In the genomic region with DNA sequence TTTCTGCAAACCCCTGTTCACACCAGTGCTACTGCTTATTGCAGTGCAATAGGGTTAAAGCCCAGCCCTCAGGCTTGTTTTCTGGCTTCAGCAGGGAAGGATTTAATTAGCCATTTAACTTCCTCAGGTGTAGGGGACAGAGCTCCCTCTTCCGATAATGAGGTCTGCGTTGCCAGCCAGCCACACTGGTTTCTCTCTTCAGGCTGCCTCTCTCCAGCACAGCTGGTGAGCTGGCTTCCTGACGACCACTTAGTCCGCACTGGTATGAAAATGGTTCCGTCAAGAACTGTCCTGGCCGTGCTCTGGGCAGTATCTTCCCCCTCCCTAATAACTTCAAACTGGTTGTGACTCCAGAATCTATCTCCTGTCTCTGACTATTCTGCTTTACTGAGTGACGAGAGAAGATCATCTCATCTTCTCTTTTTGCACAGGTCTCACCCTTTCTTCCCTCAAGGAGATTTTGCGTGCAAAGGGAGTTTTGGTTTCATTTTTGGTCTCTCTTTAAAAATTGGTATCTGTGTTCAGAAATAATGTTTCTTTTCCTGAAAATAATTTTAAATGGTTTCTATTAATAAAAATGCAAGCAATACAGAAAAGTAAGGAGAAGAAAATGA, we compare ENCODE assay signal across 7 cellular contexts. TPM values are rescaled to one million over a fixed set of nuclear protein-coding genes. Genes with fewer than 3 reads are reported as not detected.
A peak's percentile ranks its signal among the peaks of the same experiment; 100 is the strongest.
DNase-seq lines count a peak whose midpoint lies in the region; ATAC-seq and TF ChIP-seq lines count a peak whose summit lies in the region.

No MANE protein-coding gene starts in this region.

- H3T11ph ChIP-seq in H9 (ENCODE audit: low read length) = no peak overlapping the region

- H4K20me1 ChIP-seq in H9 (ENCODE audit: control insufficient read depth, insufficient read depth, insufficient read length) = no peaks in the 10 kb centered on the region

- no peaks in the 10 kb centered on the region for H3K23me2 ChIP-seq in H9 (ENCODE audit: insufficient read length, low read depth, low read length, poor library complexity, severe bottlenecking)

- no peak overlapping the region for H3K18ac ChIP-seq in H9 (ENCODE audit: insufficient read length, low read depth, low read length)

- no peak overlapping the region for H4K5ac ChIP-seq in H9 (ENCODE audit: insufficient read length, low read depth, low read length)

- H3K23ac ChIP-seq in H9 (ENCODE audit: insufficient read length, low read depth, low read length) = no peak overlapping the region

- no peak overlapping the region for H2BK5ac ChIP-seq in H9 (ENCODE audit: insufficient read length, low read length)

- peak overlapping the region in 1 of 2 experiments; percentile 1; a peak in 1 of 5 replicates for H3K4me3 Mint-ChIP-seq in H9

- no peak overlapping the region; a peak in 1 of 7 replicates for H3K27ac Mint-ChIP-seq in H9

- no peaks in the 10 kb centered on the region; a peak in 1 of 5 replicates for H3K9me3 Mint-ChIP-seq in H9

- no peak overlapping the region for H3K9ac ChIP-seq in H9 (ENCODE audit: extremely low read depth, insufficient read length, low read length)

- intact Hi-C loops in left lung (cut with DNase I) = no loop called here

- H4K8ac ChIP-seq in H9 (replicated peaks; ENCODE audit: insufficient read length, low read depth, low read length) = no peak overlapping the region

- no peak overlapping the region for H3K56ac ChIP-seq in H9 (ENCODE audit: insufficient read length, low read depth, low read length)

- H3K4me2 ChIP-seq in H9 (ENCODE audit: insufficient read depth, insufficient read length, low read length) = peak overlapping the region; percentile 41

- H2BK12ac ChIP-seq in H9 (ENCODE audit: insufficient read length, low read depth, low read length) = no peak overlapping the region

- DNase-seq in H9 (peak; percentile 67), MG63 (peak; percentile 56), amniotic epithelial cell (ENCODE audit: low read depth) (peak; percentile 43), left lung (peak; percentile 20 to 31), tibial nerve (ENCODE audit: low spot score in 2 of 2) (no peak)
- DNase-seq in stimulated activated CD4-positive, alpha-beta T cell treated with anti-CD3 and anti-CD28 coated beads, Interleukin-4, amount 100 ng/mL, for 1 hour = no peak

- H3K27ac ChIP-seq in H9 (ENCODE audit: insufficient read length, low read depth, low read length) (no peak overlapping the region), left lung (no peak overlapping the region), tibial nerve (no peak overlapping the region)

- ATAC-seq in GM18517 (IDR thresholded peaks at IDR 0.05; ENCODE audit: unreplicated experiment) (peak; percentile 79), left lung (peak; percentile 79)

- no peaks in the 10 kb centered on the region for H3K79me1 ChIP-seq in H9 (ENCODE audit: insufficient read depth, low read depth, low read length, poor library complexity, severe bottlenecking)

- no peak for TF ChIP-seq POLR2A in tibial nerve (IDR thresholded peaks at IDR 0.05)

- no peaks in the 10 kb centered on the region for H3K79me2 ChIP-seq in H9 (ENCODE audit: insufficient read depth, low read length)

- H3K36me3 Mint-ChIP-seq in H9 (ENCODE audit: insufficient read depth in 1 of 3, low read depth in 3 of 3) = no peaks in the 10 kb centered on the region

- H3K9me3 ChIP-seq in H9 (ENCODE audit: control insufficient read depth, low read depth, low read length) (no peaks in the 10 kb centered on the region), MG63 (no peaks in the 10 kb centered on the region), left lung (no peaks in the 10 kb centered on the region), tibial nerve (peaks cover 0 to 3% (median 0%) of the 10 kb centered on the region in 4 donors)

- H3K27me3 ChIP-seq in H9 (ENCODE audit: insufficient read depth, low read length) = no peaks in the 10 kb centered on the region
- H3K27me3 ChIP-seq in MG63 = no peaks in the 10 kb centered on the region
- H3K27me3 ChIP-seq in left lung = no peaks in the 10 kb centered on the region
- no peaks in the 10 kb centered on the region for H3K27me3 ChIP-seq in tibial nerve

- no peaks in the 10 kb centered on the region for H3K36me3 ChIP-seq in MG63
- no peaks in the 10 kb centered on the region for H3K36me3 ChIP-seq in left lung
- H3K36me3 ChIP-seq in tibial nerve = no peaks in the 10 kb centered on the region

- TF ChIP-seq CTCF in H9 (conservative IDR thresholded peaks at IDR 0.05) (0 out of 3 replicates have a peak, but pooled peaks have one; percentile 18), left lung (IDR thresholded peaks at IDR 0.05) (no peak), tibial nerve (IDR thresholded peaks at IDR 0.05) (no peak)

- no peak overlapping the region for H2BK120ac ChIP-seq in H9 (ENCODE audit: low read depth, low read length, poor library complexity, severe bottlenecking)

- no peak overlapping the region for H2BK15ac ChIP-seq in H9 (ENCODE audit: low read depth, low read length)

- H2BK20ac ChIP-seq in H9 (ENCODE audit: low read depth, low read length, poor library complexity, severe bottlenecking) = no peak overlapping the region

- H3K4me1 ChIP-seq in H9 (ENCODE audit: insufficient read depth, low read length) (peaks cover 4% of the 10 kb centered on the region; the same call in 1 of the 2 replicates), left lung (no peaks in the 10 kb centered on the region), tibial nerve (peaks cover 0 to 4% (median 0%) of the 10 kb centered on the region in 4 donors)

- no peak overlapping the region for H3K4ac ChIP-seq in H9 (ENCODE audit: low read depth, low read length)

- no peak overlapping the region for H2AK5ac ChIP-seq in H9 (ENCODE audit: insufficient read length, low read length)

- no CpG with 5 or more reads among the region's 8 CpGs for WGBS in H9 (ENCODE audit: extremely low coverage, insufficient read length, low lambda C conversion rate)
- WGBS in tibial nerve, 2 donors = 3 to 7% methylated on average over 8 of the region's 8 CpGs

- no peak overlapping the region for H3K14ac ChIP-seq in H9 (ENCODE audit: insufficient read depth, low read length)

- H3K4me1 Mint-ChIP-seq in H9 = peaks cover 15 to 18% of the 10 kb centered on the region in 2 experiments

- peak overlapping the region; percentile 60 for H3K4me3 ChIP-seq in MG63
- H3K4me3 ChIP-seq in left lung = peak overlapping the region; percentile 25 to 26
- peak overlapping the region; percentile 0 to 46 (median 34) for H3K4me3 ChIP-seq in tibial nerve

- no peak for TF ChIP-seq EP300 in tibial nerve (IDR thresholded peaks at IDR 0.05)

- no peaks in the 10 kb centered on the region for H3K27me3 Mint-ChIP-seq in H9 (ENCODE audit: low read depth)

- no peak overlapping the region for H4K91ac ChIP-seq in H9 (ENCODE audit: insufficient read length, low read depth, low read length)

- peak overlapping the region; percentile 89 for H2AFZ ChIP-seq in H9 (ENCODE audit: low read length)

RNA-seq across cellular contexts. Expression of a gene that starts 49.2 kb away (rescaled TPM):
- not detected in 2 replicates for total RNA-seq in H9 (2021)
- 0.96 and 1.5 TPM in 2 replicates for total RNA-seq in MG63 (2014; rRNA removed; shearing (Covaris generic); ENCODE audit: low replicate concordance)
- total RNA-seq in left lung = under 1 TPM in 1 of 2 donors, not detected in 1; 0.08 TPM
- total RNA-seq in tibial nerve = under 1 TPM in 2 of 4 donors, not detected in 2; under 0.01 to 0.22 TPM

Comparison
In these comparisons a context has a peak if more than half of its experiments do, and no peak if none do; other contexts are left out.
1. DNase-seq: peak in H9 (single experiment), MG63 (single experiment), amniotic epithelial cell (single experiment) and left lung (2 of 2); none in tibial nerve (0 of 2) and stimulated activated CD4-positive, alpha-beta T cell treated with anti-CD3 and anti-CD28 coated beads, Interleukin-4, amount 100 ng/mL, for 1 hour (single experiment).
2. Peak in every context shown above with its lines, with median percentiles within 50 percentile points of each other: H3K4me3 ChIP-seq.